In genomic region chr4:43244688-43245382, GRCh38 we compare ENCODE assay signal across 10 cellular contexts.
DNase-seq lines count a peak whose midpoint lies in the region; ATAC-seq and TF ChIP-seq lines count a peak whose summit lies in the region.
"Had no signal": no experiment of that assay in that cellular context is flagged by ENCODE, and none has a peak within 500 bp of the region (broad histone marks: within the 10 kb centered on the region; RNA-seq: fewer than 3 reads in every experiment).

No MANE protein-coding gene starts in this region.

- no peak for DNase-seq in naive B cell
- no peak for DNase-seq in HEK293T (ENCODE audit: extremely low spot score)
- DNase-seq in activated CD4-positive, alpha-beta T cell treated with anti-CD3 and anti-CD28 coated beads, Interleukin-2, amount 10 ng/mL, durations not matched to agents 7 days and 5 days = no peak
- no peak for DNase-seq in NCI-H82 treated with DMSO at 0.1 percent for 48 hours (lab: John Stamatoyannopoulos, UW; ENCODE audit: unreplicated experiment)
- DNase-seq: activated CD4-positive, alpha-beta T cell treated with anti-CD3 and anti-CD28 coated beads, Interleukin-2, amount 50 U/mL, for 4 hours; NCI-H524 had no signal

- no peak overlapping the region for H3K4me3 Mint-ChIP-seq in naive B cell
- H3K4me3 Mint-ChIP-seq in activated CD4-positive, alpha-beta T cell treated with anti-CD3 and anti-CD28 coated beads, Interleukin-2, amount 10 ng/mL, durations not matched to agents 7 days and 5 days = no peak overlapping the region

- POLR2A ChIA-PET in HEK293T (lab: Yijun Ruan, JAX) = no interaction called here
- POLR2A ChIA-PET in activated CD4-positive, alpha-beta T cell treated with anti-CD3 and anti-CD28 coated beads, Interleukin-2, amount 10 ng/mL, durations not matched to agents 7 days and 5 days (lab: Charles Lee) = no interaction called here

- ATAC-seq in GM19035 (IDR thresholded peaks at IDR 0.05; ENCODE audit: unreplicated experiment) (peak; percentile 97), GM21786 (IDR thresholded peaks at IDR 0.05; ENCODE audit: unreplicated experiment) (peak; percentile 98), HG03159 (IDR thresholded peaks at IDR 0.05; ENCODE audit: unreplicated experiment) (peak; percentile 98), naive B cell (ENCODE audit: low read depth in 2 of 2) (peak; percentile 52 to 66)
- ATAC-seq: activated naive CD4-positive, alpha-beta T cell treated with anti-CD3 and anti-CD28 coated beads, Interleukin-2, amount 50 U/mL, for 72 hours had no signal

- no peak overlapping the region for H3K27ac Mint-ChIP-seq in naive B cell
- no peak overlapping the region for H3K27ac Mint-ChIP-seq in activated CD4-positive, alpha-beta T cell treated with anti-CD3 and anti-CD28 coated beads, Interleukin-2, amount 10 ng/mL, durations not matched to agents 7 days and 5 days
- H3K27ac Mint-ChIP-seq: activated naive CD4-positive, alpha-beta T cell treated with anti-CD3 and anti-CD28 coated beads, Interleukin-2, amount 50 U/mL, for 72 hours had no signal

- no peaks in the 10 kb centered on the region for H3K27me3 Mint-ChIP-seq in naive B cell
- H3K27me3 Mint-ChIP-seq in activated CD4-positive, alpha-beta T cell treated with anti-CD3 and anti-CD28 coated beads, Interleukin-2, amount 10 ng/mL, durations not matched to agents 7 days and 5 days = no peaks in the 10 kb centered on the region

- H3K9me3 Mint-ChIP-seq in naive B cell = peaks cover 0 to 11% (median 2%) of the 10 kb centered on the region in 7 donors
- peaks cover 5% of the 10 kb centered on the region for H3K9me3 Mint-ChIP-seq in activated CD4-positive, alpha-beta T cell treated with anti-CD3 and anti-CD28 coated beads, Interleukin-2, amount 10 ng/mL, durations not matched to agents 7 days and 5 days

- H3K36me3 Mint-ChIP-seq in naive B cell = no peaks in the 10 kb centered on the region
- no peaks in the 10 kb centered on the region for H3K36me3 Mint-ChIP-seq in activated CD4-positive, alpha-beta T cell treated with anti-CD3 and anti-CD28 coated beads, Interleukin-2, amount 10 ng/mL, durations not matched to agents 7 days and 5 days (ENCODE audit: low read depth)

- CTCF ChIA-PET in HEK293T (lab: Yijun Ruan, JAX) = no interaction called here
- CTCF ChIA-PET in activated CD4-positive, alpha-beta T cell treated with anti-CD3 and anti-CD28 coated beads, Interleukin-2, amount 10 ng/mL, durations not matched to agents 7 days and 5 days (lab: Charles Lee) = no interaction called here

- H3K4me1 Mint-ChIP-seq in naive B cell = peaks cover 0 to 4% (median under 1%) of the 10 kb centered on the region in 3 donors
- H3K4me1 Mint-ChIP-seq in activated CD4-positive, alpha-beta T cell treated with anti-CD3 and anti-CD28 coated beads, Interleukin-2, amount 10 ng/mL, durations not matched to agents 7 days and 5 days = no peaks in the 10 kb centered on the region

TF ChIP-seq in HEK293T, 16 proteins besides CTCF, POLR2A, EP300 and RAD21:
- TF ChIP-seq BHLHE40 (IDR thresholded peaks at IDR 0.05; ENCODE audit: borderline replicate concordance) (no peak), FOXA1 (IDR thresholded peaks at IDR 0.05) (no peak), ARNT (IDR thresholded peaks at IDR 0.05) (no peak), FOXK2 (IDR thresholded peaks at IDR 0.05) (no peak), ELF4 (IDR thresholded peaks at IDR 0.05) (no peak), SP1 (IDR thresholded peaks at IDR 0.05) (no peak), TARDBP (IDR thresholded peaks at IDR 0.05) (no peak), ZNF384 (IDR thresholded peaks at IDR 0.05) (no peak), FOXM1 (IDR thresholded peaks at IDR 0.05; ENCODE audit: borderline replicate concordance) (no peak), HDGF (IDR thresholded peaks at IDR 0.05; ENCODE audit: borderline replicate concordance) (no peak), CTBP1 (IDR thresholded peaks at IDR 0.05; ENCODE audit: borderline replicate concordance) (no peak), NFRKB (IDR thresholded peaks at IDR 0.05) (no peak), L3MBTL2 (conservative IDR thresholded peaks at IDR 0.05) (no peak), SUZ12 (IDR thresholded peaks at IDR 0.05) (no peak)
